Comparison of ENCODE assay signal across 1 cellular context in the genomic region with DNA sequence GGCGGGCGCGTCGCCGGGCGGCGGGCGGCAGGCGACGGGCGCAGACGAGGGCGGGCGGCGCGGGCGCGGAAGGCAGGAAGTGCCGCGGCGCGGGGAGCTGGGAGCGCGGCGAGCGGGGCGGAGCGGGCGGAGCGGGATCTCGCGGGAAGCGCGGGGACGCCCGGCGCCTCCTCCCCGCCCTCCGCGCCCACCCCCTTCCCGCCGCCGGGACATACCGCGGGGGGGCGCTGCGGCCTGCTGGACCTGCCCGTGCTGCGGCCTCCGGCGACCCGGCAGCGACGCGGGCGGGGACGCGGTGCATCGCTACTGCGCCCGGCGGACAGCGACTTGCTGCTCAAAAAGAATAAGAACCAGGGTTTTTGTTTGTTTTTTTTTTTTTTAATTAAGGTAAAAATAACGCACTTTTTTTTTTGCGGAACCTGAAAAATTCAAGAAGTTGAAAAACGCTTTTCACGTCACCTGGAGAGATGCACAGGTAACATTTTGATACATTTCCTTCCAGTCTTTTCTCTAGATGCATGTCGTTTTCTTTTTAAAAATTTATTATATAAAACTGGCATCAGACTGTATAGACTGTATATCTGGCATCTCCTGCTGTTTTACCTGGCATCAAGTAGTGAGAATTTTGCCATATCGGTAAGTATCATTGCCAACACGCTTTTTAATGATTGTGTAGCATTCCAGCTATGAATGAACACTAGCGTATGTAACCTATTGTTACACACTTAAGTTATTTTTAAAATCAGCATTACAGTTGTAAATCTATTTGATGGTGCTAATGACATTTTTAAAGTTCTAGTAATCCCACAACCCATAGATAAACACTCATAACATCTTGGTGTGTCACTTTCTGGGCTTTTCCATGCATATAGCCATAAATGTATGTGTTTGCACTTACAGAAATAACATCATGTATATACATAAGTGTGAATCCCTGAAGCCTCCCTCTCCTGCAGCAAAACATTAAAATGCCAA.
TF ChIP-seq lines count a peak whose summit lies in the region.

A gene with protein sequence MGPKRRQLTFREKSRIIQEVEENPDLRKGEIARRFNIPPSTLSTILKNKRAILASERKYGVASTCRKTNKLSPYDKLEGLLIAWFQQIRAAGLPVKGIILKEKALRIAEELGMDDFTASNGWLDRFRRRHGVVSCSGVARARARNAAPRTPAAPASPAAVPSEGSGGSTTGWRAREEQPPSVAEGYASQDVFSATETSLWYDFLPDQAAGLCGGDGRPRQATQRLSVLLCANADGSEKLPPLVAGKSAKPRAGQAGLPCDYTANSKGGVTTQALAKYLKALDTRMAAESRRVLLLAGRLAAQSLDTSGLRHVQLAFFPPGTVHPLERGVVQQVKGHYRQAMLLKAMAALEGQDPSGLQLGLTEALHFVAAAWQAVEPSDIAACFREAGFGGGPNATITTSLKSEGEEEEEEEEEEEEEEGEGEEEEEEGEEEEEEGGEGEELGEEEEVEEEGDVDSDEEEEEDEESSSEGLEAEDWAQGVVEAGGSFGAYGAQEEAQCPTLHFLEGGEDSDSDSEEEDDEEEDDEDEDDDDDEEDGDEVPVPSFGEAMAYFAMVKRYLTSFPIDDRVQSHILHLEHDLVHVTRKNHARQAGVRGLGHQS (minus strand): TSS at position 76 of the 975 bp plus-strand sequence. CDS start 257 bp downstream, outside the sequence.

TF ChIP-seq in HepG2, 621 proteins besides CTCF, POLR2A, EP300 and RAD21 (continued from another document and continues in another):
- TF ChIP-seq, protein P1, sequence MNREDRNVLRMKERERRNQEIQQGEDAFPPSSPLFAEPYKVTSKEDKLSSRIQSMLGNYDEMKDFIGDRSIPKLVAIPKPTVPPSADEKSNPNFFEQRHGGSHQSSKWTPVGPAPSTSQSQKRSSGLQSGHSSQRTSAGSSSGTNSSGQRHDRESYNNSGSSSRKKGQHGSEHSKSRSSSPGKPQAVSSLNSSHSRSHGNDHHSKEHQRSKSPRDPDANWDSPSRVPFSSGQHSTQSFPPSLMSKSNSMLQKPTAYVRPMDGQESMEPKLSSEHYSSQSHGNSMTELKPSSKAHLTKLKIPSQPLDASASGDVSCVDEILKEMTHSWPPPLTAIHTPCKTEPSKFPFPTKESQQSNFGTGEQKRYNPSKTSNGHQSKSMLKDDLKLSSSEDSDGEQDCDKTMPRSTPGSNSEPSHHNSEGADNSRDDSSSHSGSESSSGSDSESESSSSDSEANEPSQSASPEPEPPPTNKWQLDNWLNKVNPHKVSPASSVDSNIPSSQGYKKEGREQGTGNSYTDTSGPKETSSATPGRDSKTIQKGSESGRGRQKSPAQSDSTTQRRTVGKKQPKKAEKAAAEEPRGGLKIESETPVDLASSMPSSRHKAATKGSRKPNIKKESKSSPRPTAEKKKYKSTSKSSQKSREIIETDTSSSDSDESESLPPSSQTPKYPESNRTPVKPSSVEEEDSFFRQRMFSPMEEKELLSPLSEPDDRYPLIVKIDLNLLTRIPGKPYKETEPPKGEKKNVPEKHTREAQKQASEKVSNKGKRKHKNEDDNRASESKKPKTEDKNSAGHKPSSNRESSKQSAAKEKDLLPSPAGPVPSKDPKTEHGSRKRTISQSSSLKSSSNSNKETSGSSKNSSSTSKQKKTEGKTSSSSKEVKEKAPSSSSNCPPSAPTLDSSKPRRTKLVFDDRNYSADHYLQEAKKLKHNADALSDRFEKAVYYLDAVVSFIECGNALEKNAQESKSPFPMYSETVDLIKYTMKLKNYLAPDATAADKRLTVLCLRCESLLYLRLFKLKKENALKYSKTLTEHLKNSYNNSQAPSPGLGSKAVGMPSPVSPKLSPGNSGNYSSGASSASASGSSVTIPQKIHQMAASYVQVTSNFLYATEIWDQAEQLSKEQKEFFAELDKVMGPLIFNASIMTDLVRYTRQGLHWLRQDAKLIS (CRISPR knock-in tag; IDR thresholded peaks at IDR 0.05) = no peak
- TF ChIP-seq LRRFIP1 (CRISPR knock-in tag; conservative IDR thresholded peaks at IDR 0.05) (no peak), ETV5 (CRISPR knock-in tag; IDR thresholded peaks at IDR 0.05; ENCODE audit: borderline replicate concordance) (peak; percentile 44; the same call in 1 of the 2 replicates), ZMAT3 (CRISPR knock-in tag; conservative IDR thresholded peaks at IDR 0.05) (no peak; the same call in 1 of the 2 replicates), UBTF (CRISPR knock-in tag; IDR thresholded peaks at IDR 0.05) (no peak), DMAP1 (CRISPR knock-in tag; IDR thresholded peaks at IDR 0.05) (no peak), ZBED4 (CRISPR knock-in tag; IDR thresholded peaks at IDR 0.05; ENCODE audit: borderline replicate concordance) (peak; percentile 49), RARG (CRISPR knock-in tag; IDR thresholded peaks at IDR 0.05; ENCODE audit: low read depth) (no peak), SRSF9 (IDR thresholded peaks at IDR 0.05; ENCODE audit: borderline replicate concordance, insufficient read depth, low read depth, low read length, poor library complexity, severe bottlenecking) (no peak), ZNF549 (CRISPR knock-in tag; IDR thresholded peaks at IDR 0.05) (no peak), BRD4 (CRISPR knock-in tag; IDR thresholded peaks at IDR 0.05) (no peak; the same call in 1 of the 2 replicates), ZSCAN12 (CRISPR knock-in tag; IDR thresholded peaks at IDR 0.05) (no peak), AGO1 (IDR thresholded peaks at IDR 0.05; ENCODE audit: low read depth, low read length, poor library complexity, severe bottlenecking) (peak; percentile 30), ELF3 (CRISPR knock-in tag; IDR thresholded peaks at IDR 0.05) (peak; percentile 72), ZNF550 (CRISPR knock-in tag; IDR thresholded peaks at IDR 0.05; ENCODE audit: borderline replicate concordance) (no peak), ATF1 (CRISPR knock-in tag; IDR thresholded peaks at IDR 0.05) (no peak), NR2F2 (IDR thresholded peaks at IDR 0.05; ENCODE audit: borderline replicate concordance, low read depth) (peak; percentile 39; the same call in 1 of the 2 replicates), ZNF354B (CRISPR knock-in tag; IDR thresholded peaks at IDR 0.05) (no peak), ZMYM3 (CRISPR knock-in tag; IDR thresholded peaks at IDR 0.05) (no peak), SIN3B (IDR thresholded peaks at IDR 0.05; ENCODE audit: low read length) (no peak), WIZ (CRISPR knock-in tag; IDR thresholded peaks at IDR 0.05) (no peak), ATRX (CRISPR knock-in tag; IDR thresholded peaks at IDR 0.05; ENCODE audit: borderline replicate concordance) (no peak), YEATS2 (CRISPR knock-in tag; IDR thresholded peaks at IDR 0.05; ENCODE audit: borderline replicate concordance) (no peak), ZBTB33 (CRISPR knock-in tag; IDR thresholded peaks at IDR 0.05) (peak; percentile 75; the same call in 1 of the 2 replicates), ZNF230 (CRISPR knock-in tag; IDR thresholded peaks at IDR 0.05) (no peak), SUZ12 (IDR thresholded peaks at IDR 0.05; ENCODE audit: low read depth, low read length) (no peak), ELK4 (CRISPR knock-in tag; IDR thresholded peaks at IDR 0.05; ENCODE audit: borderline replicate concordance) (no peak)
- TF ChIP-seq, protein P2, sequence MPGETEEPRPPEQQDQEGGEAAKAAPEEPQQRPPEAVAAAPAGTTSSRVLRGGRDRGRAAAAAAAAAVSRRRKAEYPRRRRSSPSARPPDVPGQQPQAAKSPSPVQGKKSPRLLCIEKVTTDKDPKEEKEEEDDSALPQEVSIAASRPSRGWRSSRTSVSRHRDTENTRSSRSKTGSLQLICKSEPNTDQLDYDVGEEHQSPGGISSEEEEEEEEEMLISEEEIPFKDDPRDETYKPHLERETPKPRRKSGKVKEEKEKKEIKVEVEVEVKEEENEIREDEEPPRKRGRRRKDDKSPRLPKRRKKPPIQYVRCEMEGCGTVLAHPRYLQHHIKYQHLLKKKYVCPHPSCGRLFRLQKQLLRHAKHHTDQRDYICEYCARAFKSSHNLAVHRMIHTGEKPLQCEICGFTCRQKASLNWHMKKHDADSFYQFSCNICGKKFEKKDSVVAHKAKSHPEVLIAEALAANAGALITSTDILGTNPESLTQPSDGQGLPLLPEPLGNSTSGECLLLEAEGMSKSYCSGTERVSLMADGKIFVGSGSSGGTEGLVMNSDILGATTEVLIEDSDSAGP (CRISPR knock-in tag; IDR thresholded peaks at IDR 0.05; ENCODE audit: borderline replicate concordance) = no peak
- TF ChIP-seq, protein P3, sequence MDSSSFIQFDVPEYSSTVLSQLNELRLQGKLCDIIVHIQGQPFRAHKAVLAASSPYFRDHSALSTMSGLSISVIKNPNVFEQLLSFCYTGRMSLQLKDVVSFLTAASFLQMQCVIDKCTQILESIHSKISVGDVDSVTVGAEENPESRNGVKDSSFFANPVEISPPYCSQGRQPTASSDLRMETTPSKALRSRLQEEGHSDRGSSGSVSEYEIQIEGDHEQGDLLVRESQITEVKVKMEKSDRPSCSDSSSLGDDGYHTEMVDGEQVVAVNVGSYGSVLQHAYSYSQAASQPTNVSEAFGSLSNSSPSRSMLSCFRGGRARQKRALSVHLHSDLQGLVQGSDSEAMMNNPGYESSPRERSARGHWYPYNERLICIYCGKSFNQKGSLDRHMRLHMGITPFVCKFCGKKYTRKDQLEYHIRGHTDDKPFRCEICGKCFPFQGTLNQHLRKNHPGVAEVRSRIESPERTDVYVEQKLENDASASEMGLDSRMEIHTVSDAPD (CRISPR knock-in tag; IDR thresholded peaks at IDR 0.05) = no peak
